ENCODE assay signal across 13 cellular contexts in genomic region chr17:11814655-11815262, GRCh38.
DNase-seq lines count a peak whose midpoint lies in the region; ATAC-seq and TF ChIP-seq lines count a peak whose summit lies in the region.
"Had no signal": no experiment of that assay in that cellular context is flagged by ENCODE, and none has a peak within 500 bp of the region (broad histone marks: within the 10 kb centered on the region; RNA-seq: fewer than 3 reads in every experiment).

No MANE protein-coding gene starts in this region.

- in situ Hi-C loops in astrocyte of the spinal cord (cut with HindIII; ENCODE audit: low sequenced_read_pairs): no loop called here

- H3K4me2 ChIP-seq in BLaER1 treated with 17β-estradiol and CSF1 and Interleukin-3, amounts not matched to agents 10 nM and 100 nM: peak overlapping the region in 8 of 11 experiments; percentile 1 to 52 (median 32); a peak in 12 of 22 replicates
- H3K4me2 ChIP-seq: GM23338 had no signal

- DNase-seq in astrocyte of the spinal cord (ENCODE audit: low read depth, low spot score) (peak; percentile 1), iris pigment epithelial cell (ENCODE audit: low read depth) (peak; percentile 17), NCI-H2107 treated with DMSO at 0.1 percent for 48 hours (lab: John Stamatoyannopoulos, UW; ENCODE audit: unreplicated experiment) (no peak), MG63 (no peak), AG08396 (ENCODE audit: low spot score) (no peak)
- DNase-seq: Calu3; CD4-positive, CD25-positive, alpha-beta regulatory T cell; DMS 273 treated with DMSO at 0.1 percent for 48 hours; H9; IMR-90 had no signal

- no peak for TF ChIP-seq CTCF in astrocyte of the spinal cord (IDR thresholded peaks at IDR 0.05; ENCODE audit: low read depth, low read length)

- no peaks in the 10 kb centered on the region for H3K9me3 ChIP-seq in BLaER1 treated with 17β-estradiol and CSF1 and Interleukin-3, amounts not matched to agents 10 nM and 100 nM (replicated peaks in 1 of 11)
- no peaks in the 10 kb centered on the region for H3K9me3 ChIP-seq in MG63

- no peaks in the 10 kb centered on the region; a peak in 1 of 22 replicates for H4K20me1 ChIP-seq in BLaER1 treated with 17β-estradiol and CSF1 and Interleukin-3, amounts not matched to agents 10 nM and 100 nM

- no peak overlapping the region for H3K27ac ChIP-seq in BLaER1 treated with 17β-estradiol and CSF1 and Interleukin-3, amounts not matched to agents 10 nM and 100 nM

- H3K4me3 ChIP-seq in BLaER1 treated with 17β-estradiol and CSF1 and Interleukin-3, amounts not matched to agents 10 nM and 100 nM: no peak overlapping the region
- no peak overlapping the region for H3K4me3 ChIP-seq in astrocyte of the spinal cord (ENCODE audit: low read depth, low read length)
- no peak overlapping the region for H3K4me3 ChIP-seq in MG63
- H3K4me3 ChIP-seq: GM23338 had no signal

- H3K36me3 ChIP-seq in BLaER1 treated with 17β-estradiol and CSF1 and Interleukin-3, amounts not matched to agents 10 nM and 100 nM: no peaks in the 10 kb centered on the region
- no peaks in the 10 kb centered on the region for H3K36me3 ChIP-seq in MG63

- H3K27me3 ChIP-seq in BLaER1 treated with 17β-estradiol and CSF1 and Interleukin-3, amounts not matched to agents 10 nM and 100 nM: no peaks in the 10 kb centered on the region
- H3K27me3 ChIP-seq in MG63: no peaks in the 10 kb centered on the region

- H3K4me1 ChIP-seq in BLaER1 treated with 17β-estradiol and CSF1 and Interleukin-3, amounts not matched to agents 10 nM and 100 nM: peaks cover 0 to 17% (median 13%) of the 10 kb centered on the region in 10 experiments; a peak in 9 of 20 replicates

- ATAC-seq in GM19328 (IDR thresholded peaks at IDR 0.05; ENCODE audit: unreplicated experiment): no peak
- ATAC-seq: GM23338 had no signal

- H3K9ac ChIP-seq in BLaER1 treated with 17β-estradiol and CSF1 and Interleukin-3, amounts not matched to agents 10 nM and 100 nM: no peak overlapping the region

Comparison
In these comparisons a context has a peak if more than half of its experiments do, and no peak if none do; other contexts are left out.
1. DNase-seq: peak in astrocyte of the spinal cord (single experiment) and iris pigment epithelial cell (single experiment); none in NCI-H2107 treated with DMSO at 0.1 percent for 48 hours (single experiment), MG63 (single experiment) and AG08396 (single experiment).